Comparison of ENCODE assay signal across 22 cellular contexts in genomic region chr20:48995599-48995998, GRCh38. TPM values are rescaled to one million over a fixed set of nuclear protein-coding genes. Genes with fewer than 3 reads are reported as not detected.
A peak's percentile ranks its signal among the peaks of the same experiment; 100 is the strongest.
DNase-seq lines count a peak whose midpoint lies in the region; ATAC-seq lines count a peak whose summit lies in the region.
"Had no signal": no experiment of that assay in that cellular context is flagged by ENCODE, and none has a peak within 500 bp of the region (broad histone marks: within the 10 kb centered on the region; RNA-seq: fewer than 3 reads in every experiment).

No MANE protein-coding gene starts in this region.

- peak overlapping the region; percentile 21 for H3K27ac Mint-ChIP-seq in activated CD8-positive, alpha-beta memory T cell treated with anti-CD3 and anti-CD28 coated beads, Interleukin-2, amount 10 ng/mL, durations not matched to agents 7 days and 5 days
- H3K27ac Mint-ChIP-seq: activated CD4-positive, alpha-beta T cell treated with anti-CD3 and anti-CD28 coated beads for 36 hours had no signal

- peaks cover 42% of the 10 kb centered on the region for H3K36me3 Mint-ChIP-seq in activated CD8-positive, alpha-beta memory T cell treated with anti-CD3 and anti-CD28 coated beads, Interleukin-2, amount 10 ng/mL, durations not matched to agents 7 days and 5 days

- H3K9me3 Mint-ChIP-seq in activated CD8-positive, alpha-beta memory T cell treated with anti-CD3 and anti-CD28 coated beads, Interleukin-2, amount 10 ng/mL, durations not matched to agents 7 days and 5 days (ENCODE audit: low read depth): no peaks in the 10 kb centered on the region
- H3K9me3 Mint-ChIP-seq: CD4-positive, alpha-beta memory T cell; naive thymus-derived CD8-positive, alpha-beta T cell had no signal

- H3K4me3 Mint-ChIP-seq in activated CD8-positive, alpha-beta memory T cell treated with anti-CD3 and anti-CD28 coated beads, Interleukin-2, amount 10 ng/mL, durations not matched to agents 7 days and 5 days: no peak overlapping the region
- H3K4me3 Mint-ChIP-seq: activated CD4-positive, alpha-beta T cell treated with anti-CD3 and anti-CD28 coated beads for 36 hours; CD4-positive, alpha-beta memory T cell; naive thymus-derived CD8-positive, alpha-beta T cell had no signal

- no peak for ATAC-seq in activated CD8-positive, alpha-beta memory T cell treated with anti-CD3 and anti-CD28 coated beads, Interleukin-2, amount 10 ng/mL, durations not matched to agents 7 days and 5 days
- no peak for ATAC-seq in GM19395 (IDR thresholded peaks at IDR 0.05; ENCODE audit: unreplicated experiment)
- no peak for ATAC-seq in GM21390 (IDR thresholded peaks at IDR 0.05; ENCODE audit: unreplicated experiment)
- ATAC-seq: A549; activated CD4-positive, alpha-beta T cell treated with anti-CD3 and anti-CD28 coated beads for 36 hours; naive thymus-derived CD8-positive, alpha-beta T cell; PC-3; psoas muscle; upper lobe of right lung had no signal

- CTCF ChIA-PET in activated CD8-positive, alpha-beta memory T cell treated with anti-CD3 and anti-CD28 coated beads, Interleukin-2, amount 10 ng/mL, durations not matched to agents 7 days and 5 days (lab: Charles Lee): interaction anchor here (0.9 kb wide), 1 partner anchor 14 kb away, joined by 3 read pairs; no protein-coding TSS in a partner anchor

- no peak for DNase-seq in activated CD8-positive, alpha-beta memory T cell treated with anti-CD3 and anti-CD28 coated beads, Interleukin-2, amount 10 ng/mL, durations not matched to agents 7 days and 5 days
- DNase-seq in activated CD8-positive, alpha-beta memory T cell treated with anti-CD3 and anti-CD28 coated beads for 24 hours: no peak
- peak; percentile 83 for DNase-seq in NCI-H2029 (lab: John Stamatoyannopoulos, UW)
- DNase-seq in NCI-H748 treated with DMSO at 0.1 percent for 48 hours (lab: John Stamatoyannopoulos, UW): peak; percentile 85
- peak; percentile 53 for DNase-seq in renal cortical epithelial cell (ENCODE audit: low read depth)
- no peak for DNase-seq in nucleus accumbens (lab: John Stamatoyannopoulos, UW)
- DNase-seq: activated CD4-positive, alpha-beta T cell treated with anti-CD3 and anti-CD28 coated beads for 36 hours; CD4-positive, alpha-beta memory T cell; effector memory CD4-positive, alpha-beta T cell; GOT3; Karpas-422; kidney; naive thymus-derived CD8-positive, alpha-beta T cell; NCI-H446; PC-3; psoas muscle; stimulated activated naive CD4-positive, alpha-beta T cell; T1000; upper lobe of right lung had no signal

- no peaks in the 10 kb centered on the region for H3K27me3 Mint-ChIP-seq in activated CD8-positive, alpha-beta memory T cell treated with anti-CD3 and anti-CD28 coated beads, Interleukin-2, amount 10 ng/mL, durations not matched to agents 7 days and 5 days
- H3K27me3 Mint-ChIP-seq: activated CD4-positive, alpha-beta T cell treated with anti-CD3 and anti-CD28 coated beads for 36 hours; CD4-positive, alpha-beta memory T cell; naive thymus-derived CD8-positive, alpha-beta T cell had no signal

- peaks cover under 1% of the 10 kb centered on the region for H3K4me1 Mint-ChIP-seq in activated CD8-positive, alpha-beta memory T cell treated with anti-CD3 and anti-CD28 coated beads, Interleukin-2, amount 10 ng/mL, durations not matched to agents 7 days and 5 days
- H3K4me1 Mint-ChIP-seq: activated CD4-positive, alpha-beta T cell treated with anti-CD3 and anti-CD28 coated beads for 36 hours; CD4-positive, alpha-beta memory T cell; naive thymus-derived CD8-positive, alpha-beta T cell had no signal

RNA-seq across cellular contexts. Expression of gene CSE1L, which starts 50.5 kb away (rescaled TPM):
- total RNA-seq in activated CD8-positive, alpha-beta memory T cell treated with anti-CD3 and anti-CD28 coated beads, Interleukin-2, amount 10 ng/mL, durations not matched to agents 7 days and 5 days: 100 to 1,000 TPM in 1 of 2 experiments, 10 to 100 TPM in 1; 93.1 to 111 TPM
- 96.4 and 137 TPM in 2 replicates for total RNA-seq in renal cortical epithelial cell

Comparison
In these comparisons a context has a peak if more than half of its experiments do, and no peak if none do; other contexts are left out.
1. DNase-seq: peak in NCI-H2029 (single experiment), NCI-H748 treated with DMSO at 0.1 percent for 48 hours (single experiment) and renal cortical epithelial cell (single experiment); none in activated CD8-positive, alpha-beta memory T cell treated with anti-CD3 and anti-CD28 coated beads, Interleukin-2, amount 10 ng/mL, durations not matched to agents 7 days and 5 days (single experiment), activated CD8-positive, alpha-beta memory T cell treated with anti-CD3 and anti-CD28 coated beads for 24 hours (single experiment) and nucleus accumbens (0 of 56).